30 cellular contexts compared by ENCODE assay signal in the genomic region with DNA sequence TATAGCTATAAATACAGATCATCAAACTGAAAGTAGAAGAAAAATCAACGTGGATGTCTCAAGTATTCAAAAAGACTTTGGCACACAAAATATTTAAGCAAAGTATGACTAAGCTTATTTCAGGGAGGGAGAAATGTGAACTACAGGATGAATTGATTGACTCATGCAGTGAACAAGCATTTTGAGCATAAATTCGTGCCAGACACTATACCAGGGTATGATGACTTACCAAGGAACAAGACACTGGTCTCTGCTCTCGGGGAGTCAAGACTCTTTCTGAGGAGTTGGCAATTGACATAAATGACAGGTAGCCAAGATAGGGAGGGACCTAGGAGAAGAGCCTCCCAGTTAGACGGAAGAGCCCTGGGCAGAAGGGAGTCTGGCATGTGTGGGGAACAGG.
DNase-seq lines count a peak whose midpoint lies in the region; ATAC-seq and TF ChIP-seq lines count a peak whose summit lies in the region.
"Had no signal": no experiment of that assay in that cellular context is flagged by ENCODE, and none has a peak within 500 bp of the region (broad histone marks: within the 10 kb centered on the region; RNA-seq: fewer than 3 reads in every experiment).

No MANE protein-coding gene starts in this region.

- H3K27ac ChIP-seq in brain microvascular endothelial cell (peak overlapping the region; percentile 31), ascending aorta (no peak overlapping the region)
- H3K27ac ChIP-seq: coronary artery, GM23248, HL-60, PC-9, thoracic aorta, uterus had no signal

- ATAC-seq in GM18907 (IDR thresholded peaks at IDR 0.05; ENCODE audit: unreplicated experiment), result no peak
- ATAC-seq: activated CD8-positive, alpha-beta T cell treated with anti-CD3 and anti-CD28 coated beads, Interleukin-2, amount 10 ng/mL, durations not matched to agents 7 days and 5 days; effector memory CD8-positive, alpha-beta T cell; esophagus mucosa; left cardiac atrium; sciatic nerve; stimulated activated naive CD8-positive, alpha-beta T cell treated with anti-CD3 and anti-CD28 coated beads, Interleukin-15, Interleukin-2, amounts not matched to agents 100 U/mL and 50 U/mL, for 24 hours had no signal

- in situ Hi-C loops in Caki2 (cut with HindIII; ENCODE audit: low pct_unique_long_range_greater_than_20kb, low sequenced_read_pairs) (no loop called here), brain microvascular endothelial cell (cut with HindIII; ENCODE audit: low pct_ligation_motif_present, low sequenced_read_pairs) (no loop called here)

- H3K4me1 ChIP-seq in ascending aorta, result no peaks in the 10 kb centered on the region
- H3K4me1 ChIP-seq: uterus had no signal

- TF ChIP-seq CTCF in brain microvascular endothelial cell (IDR thresholded peaks at IDR 0.05; ENCODE audit: low read depth, low read length, missing control alignments) (no peak), ascending aorta (IDR thresholded peaks at IDR 0.05) (no peak)

- H3K4me3 ChIP-seq in brain microvascular endothelial cell (ENCODE audit: low read depth, low read length), result no peak overlapping the region
- no peak overlapping the region for H3K4me3 ChIP-seq in ascending aorta
- H3K4me3 ChIP-seq: coronary artery, GM23248, PC-9, thoracic aorta, uterus had no signal

- H3K36me3 ChIP-seq in brain microvascular endothelial cell (replicated peaks) (no peaks in the 10 kb centered on the region), ascending aorta (no peaks in the 10 kb centered on the region)
- H3K36me3 ChIP-seq: thoracic aorta, uterus had no signal

- DNase-seq in Caki2 (ENCODE audit: low read depth) (peak; percentile 3), RKO (ENCODE audit: low spot score) (peak; percentile 41), brain microvascular endothelial cell (peak; percentile 68), non-pigmented ciliary epithelial cell (ENCODE audit: low read depth) (peak; percentile 14), mesenteric fat pad (ENCODE audit: low spot score) (no peak), hypothalamus (lab: John Stamatoyannopoulos, UW) (no peak), ascending aorta (ENCODE audit: low spot score in 2 of 2) (no peak)
- DNase-seq: activated CD4-positive, alpha-beta T cell treated with anti-CD3 and anti-CD28 coated beads for 1 hour; activated CD8-positive, alpha-beta T cell treated with anti-CD3 and anti-CD28 coated beads, Interleukin-2, amount 10 ng/mL, durations not matched to agents 7 days and 5 days; AML-193; CD4-positive, alpha-beta T cell; effector memory CD8-positive, alpha-beta T cell; EL; GM23248; HFFc6; left cardiac atrium; NCI-H1092; NCI-H187; NCI-H524 treated with DMSO at 0.1 percent for 48 hours; NK-92 treated with Interleukin-12 subunit alpha and Interleukin-12 subunit beta, amount 100 ng/mL, for 24 hours; PC-9; stimulated activated CD4-positive, alpha-beta T cell treated with anti-CD3 and anti-CD28 coated beads, Interleukin-15, amount 100 ng/mL, for 24 hours; stimulated activated naive CD8-positive, alpha-beta T cell treated with anti-CD3 and anti-CD28 coated beads, Interleukin-15, Interleukin-2, amounts not matched to agents 100 U/mL and 50 U/mL, for 24 hours; uterus had no signal

- no peaks in the 10 kb centered on the region for H3K27me3 ChIP-seq in brain microvascular endothelial cell (replicated peaks)
- H3K27me3 ChIP-seq in ascending aorta, result no peaks in the 10 kb centered on the region
- H3K27me3 ChIP-seq: uterus had no signal

- no peaks in the 10 kb centered on the region for H3K9me3 ChIP-seq in ascending aorta
- H3K9me3 ChIP-seq: thoracic aorta, uterus had no signal

- intact Hi-C loops in ascending aorta (cut with DNase I), result no loop called here

Comparison
In these comparisons a context has a peak if more than half of its experiments do, and no peak if none do; other contexts are left out.
1. DNase-seq: peak in Caki2 (single experiment), RKO (single experiment), brain microvascular endothelial cell (single experiment) and non-pigmented ciliary epithelial cell (single experiment); none in mesenteric fat pad (single experiment), hypothalamus (0 of 51) and ascending aorta (0 of 2).